In genomic region chr17:65966311-65966710, GRCh38 we compare ENCODE assay signal across 21 cellular contexts.
DNase-seq lines count a peak whose midpoint lies in the region; ATAC-seq lines count a peak whose summit lies in the region.
"Had no signal": no experiment of that assay in that cellular context is flagged by ENCODE, and none has a peak within 500 bp of the region (broad histone marks: within the 10 kb centered on the region; RNA-seq: fewer than 3 reads in every experiment).

No MANE protein-coding gene starts in this region.

- peak; percentile 6 for DNase-seq in LHCN-M2 (ENCODE audit: low read depth)
- peak; percentile 21 for DNase-seq in brain pericyte (ENCODE audit: low read depth, low spot score)
- peak; percentile 3 for DNase-seq in fibroblast of the conjunctiva (ENCODE audit: low read depth)
- peak; percentile 13 for DNase-seq in pulmonary artery endothelial cell (ENCODE audit: low read depth, low spot score)
- no peak for DNase-seq in central memory CD4-positive, alpha-beta T cell
- no peak for DNase-seq in NCI-H2029 treated with DMSO at 0.1 percent for 48 hours (lab: John Stamatoyannopoulos, UW)
- DNase-seq: AML-193; CD4-positive, alpha-beta T cell; GM23248; H9; HFFc6; IMR-90; KG1; MM.1S; NCI-H1694; NCI-H2081; NCI-H2227 treated with DMSO at 0.1 percent for 48 hours; NCI-H526 treated with DMSO at 0.1 percent for 48 hours; OCI-M1; SIG-M5 had no signal

- no peak for ATAC-seq in HG03439 (IDR thresholded peaks at IDR 0.05; ENCODE audit: unreplicated experiment)

Comparison
In these comparisons a context has a peak if more than half of its experiments do, and no peak if none do; other contexts are left out.
1. DNase-seq: peak in LHCN-M2 (single experiment), brain pericyte (single experiment), fibroblast of the conjunctiva (single experiment) and pulmonary artery endothelial cell (single experiment); none in central memory CD4-positive, alpha-beta T cell (single experiment) and NCI-H2029 treated with DMSO at 0.1 percent for 48 hours (single experiment).